In genomic region chr17:75875182-75875939, GRCh38 we compare ENCODE assay signal across 8 cellular contexts. TPM values are rescaled to one million over a fixed set of nuclear protein-coding genes. Genes with fewer than 3 reads are reported as not detected.
DNase-seq lines count a peak whose midpoint lies in the region; ATAC-seq, FAIRE-seq and TF ChIP-seq lines count a peak whose summit lies in the region.

No MANE protein-coding gene starts in this region.

- no peak overlapping the region for H2BK12ac ChIP-seq in trophoblast cell (ENCODE audit: low read length)

- no peak overlapping the region for H4K12ac ChIP-seq in trophoblast cell (ENCODE audit: low read depth, low read length)

- TF ChIP-seq POLR2A in H54 (IDR thresholded peaks at IDR 0.05; ENCODE audit: low read depth, low read length), result no peak

- peak overlapping the region; percentile 88 for H3K4me3 Mint-ChIP-seq in CD8-positive, alpha-beta T cell

- no peak overlapping the region for H3K4ac ChIP-seq in trophoblast cell (ENCODE audit: low read depth, low read length)

- no peak overlapping the region for H2BK120ac ChIP-seq in trophoblast cell (ENCODE audit: insufficient read depth, low read length, poor library complexity)

- no peaks in the 10 kb centered on the region for H3K27me3 ChIP-seq in CD8-positive, alpha-beta T cell (ENCODE audit: insufficient read depth, low read length)
- peaks cover 19% of the 10 kb centered on the region for H3K27me3 ChIP-seq in trophoblast cell (ENCODE audit: insufficient read depth, low read length)

- H3K4me1 Mint-ChIP-seq in CD8-positive, alpha-beta T cell (ENCODE audit: low read depth), result peaks cover 40% of the 10 kb centered on the region

- no peak overlapping the region for H3K9ac ChIP-seq in trophoblast cell (ENCODE audit: low read length)

- peaks cover 37% of the 10 kb centered on the region for H3K4me1 ChIP-seq in CD8-positive, alpha-beta T cell (ENCODE audit: insufficient read depth, low read length)
- H3K4me1 ChIP-seq in trophoblast cell (ENCODE audit: control insufficient read depth in 1 of 2, insufficient read depth in 2 of 2, low read length in 2 of 2), result peaks cover 18 to 28% of the 10 kb centered on the region in 2 experiments

- peak overlapping the region; percentile 60 for H3K4me3 ChIP-seq in CD8-positive, alpha-beta T cell (ENCODE audit: low read depth, low read length)
- H3K4me3 ChIP-seq in trophoblast cell (ENCODE audit: low read depth, low read length), result no peak overlapping the region

- intact Hi-C loops in CD8-positive, alpha-beta T cell (cut with DNase I, micrococcal nuclease), result no loop called here

- FAIRE-seq in H54 (lab: Jason Lieb, UNC), result no peak

- no peaks in the 10 kb centered on the region for H3K36me3 ChIP-seq in CD8-positive, alpha-beta T cell (ENCODE audit: insufficient read depth, low read length)
- H3K36me3 ChIP-seq in trophoblast cell (ENCODE audit: control insufficient read depth in 1 of 2, insufficient read depth in 2 of 2, low read length in 2 of 2), result no peaks in the 10 kb centered on the region

- no peak overlapping the region for H3K23ac ChIP-seq in trophoblast cell (ENCODE audit: low read length)

- H3K14ac ChIP-seq in trophoblast cell (ENCODE audit: low read length), result no peak overlapping the region

- no peaks in the 10 kb centered on the region for H3K79me1 ChIP-seq in trophoblast cell (ENCODE audit: low read length)

- peak overlapping the region; percentile 39 for H2AFZ ChIP-seq in trophoblast cell (ENCODE audit: insufficient read depth, low read length, poor library complexity)

- no peak for TF ChIP-seq CTCF in CD8-positive, alpha-beta T cell (IDR thresholded peaks at IDR 0.05)

- H4K91ac ChIP-seq in trophoblast cell (ENCODE audit: low read depth, low read length), result no peak overlapping the region

- no peak for ATAC-seq in CD8-positive, alpha-beta T cell

- no peak overlapping the region for H3K4me2 ChIP-seq in trophoblast cell (ENCODE audit: low read length)

- POLR2A ChIA-PET in CD8-positive, alpha-beta T cell (lab: Charles Lee), result interaction anchor here (0.6 to 3.3 kb wide), 17 partner anchors 10 to 391 kb away, joined by 3 to 54 read pairs (median 4); partner anchors contain the start of genes MRPL38, TRIM65, UNK and WBP2

- no peaks in the 10 kb centered on the region for H3K9me3 Mint-ChIP-seq in CD8-positive, alpha-beta T cell

- peak overlapping the region; percentile 34 for H2AK5ac ChIP-seq in trophoblast cell (ENCODE audit: low read length)

- no peak overlapping the region for H4K8ac ChIP-seq in trophoblast cell (ENCODE audit: low read depth, low read length)

- no peaks in the 10 kb centered on the region for H3K79me2 ChIP-seq in trophoblast cell (ENCODE audit: control insufficient read depth, insufficient read depth, low read length, poor library complexity)

- DNase-seq in CD8-positive, alpha-beta T cell, result no peak
- DNase-seq in NCI-H774 (lab: John Stamatoyannopoulos, UW) (peak; percentile 61), trophoblast cell (no peak), middle frontal gyrus (ENCODE audit: extremely low spot score, low spot score) (no peak), NCI-H187 (lab: John Stamatoyannopoulos, UW) (no peak), NCI-H1105 (lab: John Stamatoyannopoulos, UW) (no peak), H54 (ENCODE audit: insufficient read length, low spot score) (no peak)

- peak overlapping the region; percentile 89 for H3K27ac Mint-ChIP-seq in CD8-positive, alpha-beta T cell

- H2BK5ac ChIP-seq in trophoblast cell (ENCODE audit: low read depth, low read length, poor library complexity), result no peak overlapping the region

- CTCF ChIA-PET in CD8-positive, alpha-beta T cell (lab: Charles Lee), result interaction anchor here (0.7 to 9.0 kb wide), 16 partner anchors 9 to 133 kb away, joined by 3 to 82 read pairs (median 4); partner anchors contain the start of genes MRPL38, TRIM65 and WBP2

- no peaks in the 10 kb centered on the region for H3K27me3 Mint-ChIP-seq in CD8-positive, alpha-beta T cell (ENCODE audit: low read depth)

- no CpG with 5 or more reads among the region's 18 CpGs for WGBS in trophoblast cell (ENCODE audit: extremely low coverage, insufficient coverage, insufficient read length)

- H3K27ac ChIP-seq in CD8-positive, alpha-beta T cell (ENCODE audit: low read depth, low read length), result peak overlapping the region; percentile 43
- H3K27ac ChIP-seq in cingulate gyrus (ENCODE audit: low read depth, low read length) (peak overlapping the region; percentile 93), trophoblast cell (ENCODE audit: low read depth, low read length) (no peak overlapping the region)

- H3K36me3 Mint-ChIP-seq in CD8-positive, alpha-beta T cell, result no peaks in the 10 kb centered on the region

- H3K18ac ChIP-seq in trophoblast cell (ENCODE audit: low read length), result no peak overlapping the region

- H3K9me3 ChIP-seq in CD8-positive, alpha-beta T cell (ENCODE audit: low read length), result no peaks in the 10 kb centered on the region
- H3K9me3 ChIP-seq in trophoblast cell (ENCODE audit: insufficient read depth, low read depth, low read length), result peaks cover 3% of the 10 kb centered on the region

RNA-seq across cellular contexts. Expression of gene TRIM47, which starts 3.0 kb away (rescaled TPM):
- total RNA-seq in CD8-positive, alpha-beta T cell, result 1 to 10 TPM; 1.6 to 1.7 TPM
- 1.0 and 1.4 TPM in 2 replicates for polyA plus RNA-seq in trophoblast cell (2013)

RNA-seq across cellular contexts. Expression of gene WBP2, which starts 20.2 kb away (rescaled TPM):
- 10 to 100 TPM; 69.1 to 80.2 TPM for total RNA-seq in CD8-positive, alpha-beta T cell
- 131 and 133 TPM in 2 replicates for polyA plus RNA-seq in trophoblast cell (2013)

RNA-seq across cellular contexts. Expression of gene TRIM65, which starts 21.4 kb away (rescaled TPM):
- total RNA-seq in CD8-positive, alpha-beta T cell, result 10 to 100 TPM; 13.6 to 15.1 TPM
- polyA plus RNA-seq in trophoblast cell (2013), result 7.5 and 7.7 TPM in 2 replicates

RNA-seq across cellular contexts. Expression of gene MRPL38, which starts 29.3 kb away (rescaled TPM):
- 100 to 1,000 TPM; 171 to 181 TPM for total RNA-seq in CD8-positive, alpha-beta T cell
- 45.9 and 48.7 TPM in 2 replicates for polyA plus RNA-seq in trophoblast cell (2013)

RNA-seq across cellular contexts. Expression of gene UNC13D, which starts 31.2 kb away (rescaled TPM):
- 100 to 1,000 TPM; 123 to 124 TPM for total RNA-seq in CD8-positive, alpha-beta T cell
- 4.4 and 4.9 TPM in 2 replicates for polyA plus RNA-seq in trophoblast cell (2013)
